Comparison of ENCODE assay signal across 18 cellular contexts in the genomic region with DNA sequence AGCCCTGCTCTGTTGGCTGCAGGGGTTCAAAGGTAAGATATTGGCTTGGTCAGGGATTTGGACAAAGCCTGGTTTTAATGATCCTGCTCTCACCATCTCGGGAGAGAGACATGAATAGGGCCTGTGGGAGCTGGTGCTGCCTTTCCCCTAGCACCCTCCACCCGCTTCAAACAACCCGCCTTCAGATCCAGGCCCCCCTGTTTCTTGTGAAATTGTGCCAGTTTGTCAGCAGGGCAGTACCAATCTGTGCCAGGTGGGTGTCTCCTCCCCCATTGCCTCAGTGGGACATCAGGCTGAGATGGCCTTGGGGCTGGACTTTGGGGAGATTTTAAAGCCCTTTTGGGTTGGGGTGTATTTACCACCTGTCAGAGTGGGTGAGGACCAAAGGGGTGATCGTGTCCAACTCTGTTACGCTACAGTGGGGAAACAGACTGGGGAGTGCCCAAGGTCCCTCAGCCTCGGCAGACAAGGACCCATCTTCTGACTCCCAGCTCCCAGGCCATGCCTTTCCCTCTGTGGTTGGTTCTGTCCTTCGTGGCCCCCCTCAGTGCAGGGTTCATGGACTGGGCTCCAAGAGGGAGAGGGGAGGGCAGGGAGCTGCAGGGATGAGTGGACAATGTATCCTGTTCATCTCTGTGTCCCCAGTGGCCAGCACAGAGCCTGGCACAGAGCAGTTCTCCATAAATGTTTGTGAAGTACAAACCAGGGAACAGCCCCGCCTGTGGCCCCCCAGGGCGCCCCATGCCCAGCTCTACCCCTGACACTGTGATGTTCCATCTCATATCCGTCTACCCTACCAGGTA. TPM values are rescaled to one million over a fixed set of nuclear protein-coding genes. Genes with fewer than 3 reads are reported as not detected.
DNase-seq lines count a peak whose midpoint lies in the region; ATAC-seq and TF ChIP-seq lines count a peak whose summit lies in the region.
"Had no signal": no experiment of that assay in that cellular context is flagged by ENCODE, and none has a peak within 500 bp of the region (broad histone marks: within the 10 kb centered on the region; RNA-seq: fewer than 3 reads in every experiment).

No MANE protein-coding gene starts in this region.

- TF ChIP-seq POLR2A in gastroesophageal sphincter (IDR thresholded peaks at IDR 0.05) (no peak), vagina (IDR thresholded peaks at IDR 0.05) (no peak), gastrocnemius medialis (IDR thresholded peaks at IDR 0.05) (no peak)

- in situ Hi-C loops in gastrocnemius medialis (cut with MboI; ENCODE audit: low sequenced_read_pairs in 4 of 4) = loop anchor here in 1 of 4 donors (10.0 kb wide), 1 partner anchor 53 kb away; no protein-coding TSS in a partner anchor

- TF ChIP-seq EP300 in gastroesophageal sphincter (IDR thresholded peaks at IDR 0.05) = no peak

- H3K4me1 ChIP-seq in gastroesophageal sphincter = peaks cover 0 to 90% (median 18%) of the 10 kb centered on the region in 3 donors
- H3K4me1 ChIP-seq in osteoblast (ENCODE audit: insufficient read depth, low read length) = peaks cover 30% of the 10 kb centered on the region
- peaks cover 48% of the 10 kb centered on the region for H3K4me1 ChIP-seq in vagina
- H3K4me1 ChIP-seq in gastrocnemius medialis = peaks cover 28 to 40% of the 10 kb centered on the region in 2 donors
- H3K4me1 ChIP-seq in mucosa of descending colon (ENCODE audit: low read depth) = peaks cover 11% of the 10 kb centered on the region

- H3K79me2 ChIP-seq in osteoblast (ENCODE audit: insufficient read depth, low read length) = peaks cover 95% of the 10 kb centered on the region

- H3K9me3 ChIP-seq in gastroesophageal sphincter (no peaks in the 10 kb centered on the region), osteoblast (ENCODE audit: low read depth, low read length) (no peaks in the 10 kb centered on the region), vagina (no peaks in the 10 kb centered on the region), gastrocnemius medialis (no peaks in the 10 kb centered on the region), mucosa of descending colon (no peaks in the 10 kb centered on the region)
- H3K9me3 ChIP-seq: left lung had no signal

- H3K4me2 ChIP-seq in osteoblast (ENCODE audit: insufficient read depth, low read length) = no peak overlapping the region

- H3K4me3 ChIP-seq in gastroesophageal sphincter (no peak overlapping the region), osteoblast (ENCODE audit: insufficient read depth, low read length) (no peak overlapping the region), vagina (no peak overlapping the region), gastrocnemius medialis (no peak overlapping the region), mucosa of descending colon (no peak overlapping the region)
- H3K4me3 ChIP-seq: left lung had no signal

- H2AFZ ChIP-seq in osteoblast (ENCODE audit: low read length) = no peak overlapping the region

- 84% methylated on average over 8 of the region's 10 CpGs; no CpG with 5 or more reads in 1 of the 2 donors for WGBS in gastroesophageal sphincter (ENCODE audit: low coverage in 1 of 2), 2 donors

- no peaks in the 10 kb centered on the region for H3K27me3 ChIP-seq in gastroesophageal sphincter
- H3K27me3 ChIP-seq in osteoblast (ENCODE audit: insufficient read depth, low read length) = no peaks in the 10 kb centered on the region
- H3K27me3 ChIP-seq in vagina = no peaks in the 10 kb centered on the region
- H3K27me3 ChIP-seq in gastrocnemius medialis = no peaks in the 10 kb centered on the region
- H3K27me3 ChIP-seq: left lung had no signal

- intact Hi-C loops in vagina (cut with DNase I) = no loop called here
- intact Hi-C loops in gastrocnemius medialis (cut with DNase I; ENCODE audit: low total_unique reads) = no loop called here
- intact Hi-C loops in mucosa of descending colon (cut with DNase I, micrococcal nuclease) = no loop called here

- H3K27ac ChIP-seq in angular gyrus (ENCODE audit: low read depth, low read length) = peak overlapping the region; percentile 98
- H3K27ac ChIP-seq in gastroesophageal sphincter = peak overlapping the region in 3 of 4 donors; percentile 88 to 96 (median 94)
- no peak overlapping the region for H3K27ac ChIP-seq in osteoblast (ENCODE audit: low read depth, low read length)
- no peak overlapping the region for H3K27ac ChIP-seq in vagina
- H3K27ac ChIP-seq in gastrocnemius medialis = no peak overlapping the region
- H3K27ac ChIP-seq: left lung had no signal

- DNase-seq in C1 segment of cervical spinal cord (lab: John Stamatoyannopoulos, UW) = peak in 11 of 14 donors; percentile 66 to 92 (median 85)
- DNase-seq in osteoblast (ENCODE audit: insufficient read length, low spot score, missing footprints) = peak; percentile 82
- DNase-seq in vagina (ENCODE audit: extremely low spot score in 2 of 2) = no peak
- DNase-seq in amniotic stem cell (lab: John Stamatoyannopoulos, UW) = no peak
- no peak for DNase-seq in gastrocnemius medialis
- no peak for DNase-seq in mucosa of descending colon
- DNase-seq: activated CD4-positive, alpha-beta T cell treated with anti-CD3 and anti-CD28 coated beads for 48 hours; activated CD8-positive, alpha-beta memory T cell treated with anti-CD3 and anti-CD28 coated beads, Interleukin-2, amount 50 U/mL, for 4 hours; Calu3; left lung; naive B cell; NCI-H1930; NCI-H446 treated with DMSO at 0.1 percent for 48 hours; stimulated activated CD4-positive, alpha-beta T cell treated with anti-CD3 and anti-CD28 coated beads, Interleukin-15, amount 100 ng/mL, for 24 hours; T1000 had no signal

- no peak for ATAC-seq in gastroesophageal sphincter
- ATAC-seq in gastrocnemius medialis = no peak
- no peak for ATAC-seq in mucosa of descending colon
- ATAC-seq: HCT116, left lung had no signal

- TF ChIP-seq CTCF in gastroesophageal sphincter (IDR thresholded peaks at IDR 0.05) (no peak), osteoblast (IDR thresholded peaks at IDR 0.05; ENCODE audit: extremely low read depth, low read depth, low read length) (no peak), vagina (IDR thresholded peaks at IDR 0.05) (no peak), gastrocnemius medialis (IDR thresholded peaks at IDR 0.05 in 4 of 5, conservative IDR thresholded peaks at IDR 0.05 in 1 of 5) (no peak), mucosa of descending colon (IDR thresholded peaks at IDR 0.05) (no peak)

- H3K36me3 ChIP-seq in gastroesophageal sphincter (peaks cover 0 to 8% of the 10 kb centered on the region in 2 donors), osteoblast (ENCODE audit: insufficient read depth, low read length) (peaks cover 4% of the 10 kb centered on the region), vagina (no peaks in the 10 kb centered on the region), gastrocnemius medialis (no peaks in the 10 kb centered on the region), mucosa of descending colon (ENCODE audit: low read depth) (no peaks in the 10 kb centered on the region)
- H3K36me3 ChIP-seq: left lung had no signal

- peaks cover 66% of the 10 kb centered on the region for H4K20me1 ChIP-seq in osteoblast (ENCODE audit: insufficient read depth, low read length)

RNA-seq across cellular contexts. Expression of gene ARHGAP23, which starts 3.3 kb away (rescaled TPM):
- 100 to 1,000 TPM in 1 of 4 donors, 10 to 100 TPM in 3; 45.3 to 132 (median 82.8) TPM for total RNA-seq in gastroesophageal sphincter
- 47.0 and 49.8 TPM in 2 replicates for total RNA-seq in osteoblast
- total RNA-seq in vagina = 70.2 TPM
- 10 to 100 TPM in 3 of 4 donors, 1 to 10 TPM in 1; 8.0 to 22.7 (median 12.1) TPM for total RNA-seq in gastrocnemius medialis
- total RNA-seq in mucosa of descending colon = 10 to 100 TPM in 2 of 3 donors, 1 to 10 TPM in 1; 6.1 to 44.6 (median 12.6) TPM

Comparison
In these comparisons a context has a peak if more than half of its experiments do, and no peak if none do; other contexts are left out.
1. DNase-seq: peak in C1 segment of cervical spinal cord (11 of 14) and osteoblast (single experiment); none in vagina (0 of 2), amniotic stem cell (single experiment), gastrocnemius medialis (0 of 2) and mucosa of descending colon (0 of 3).
2. H3K27ac ChIP-seq: peak in angular gyrus (single experiment) and gastroesophageal sphincter (3 of 4); none in osteoblast (single experiment), vagina (single experiment) and gastrocnemius medialis (0 of 4).